1 cellular context compared by ENCODE assay signal in the genomic region with DNA sequence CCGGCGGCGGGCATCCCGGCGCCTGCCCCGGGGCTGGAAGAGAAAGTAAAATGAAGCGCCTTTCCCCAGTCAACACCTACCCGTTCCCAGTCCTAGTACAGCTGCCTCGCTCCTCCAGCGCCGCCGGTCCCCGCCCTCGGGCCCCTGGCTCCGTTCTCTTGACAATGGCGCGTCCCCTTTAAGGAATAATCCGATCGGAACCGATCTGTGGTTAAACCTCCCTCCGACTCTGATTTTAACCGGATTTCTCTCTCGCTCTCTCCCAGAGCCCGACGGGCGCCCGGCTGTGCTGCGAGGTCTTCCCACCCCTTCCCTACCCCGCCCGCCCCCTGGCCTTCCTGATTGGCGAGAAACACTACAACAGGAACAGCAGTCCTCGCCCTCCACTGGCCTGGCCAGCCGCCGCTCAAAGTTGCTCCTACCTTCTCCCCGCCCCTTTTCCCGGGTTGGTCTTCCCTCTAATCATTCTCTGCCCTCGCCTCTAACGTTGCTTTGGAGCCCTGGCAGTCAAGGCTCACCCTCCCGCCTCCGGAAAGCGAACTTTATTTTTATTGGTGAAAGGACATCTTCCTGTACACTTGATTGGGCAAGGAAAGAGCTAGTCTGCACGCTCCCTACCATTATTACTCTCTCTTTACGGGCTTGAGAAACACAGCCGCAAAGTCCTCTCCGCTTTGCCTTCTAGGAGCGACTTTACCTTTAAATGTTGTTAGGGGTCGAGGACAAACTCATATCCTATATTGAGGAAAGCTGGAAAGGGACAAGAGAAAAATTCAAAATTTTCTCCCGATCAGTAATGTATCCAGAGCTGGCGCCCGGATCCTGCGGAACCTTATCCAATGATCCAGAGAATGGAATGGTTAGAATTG.
TF ChIP-seq lines count a peak whose summit lies in the region.

A gene (minus strand): TSS at position 282 of the 869 bp plus-strand sequence. CDS start 145,869 bp downstream, outside the sequence.

TF ChIP-seq in HepG2, 621 proteins besides CTCF, POLR2A, EP300 and RAD21 (continued from another document and continues in another):
- TF ChIP-seq, protein P1, sequence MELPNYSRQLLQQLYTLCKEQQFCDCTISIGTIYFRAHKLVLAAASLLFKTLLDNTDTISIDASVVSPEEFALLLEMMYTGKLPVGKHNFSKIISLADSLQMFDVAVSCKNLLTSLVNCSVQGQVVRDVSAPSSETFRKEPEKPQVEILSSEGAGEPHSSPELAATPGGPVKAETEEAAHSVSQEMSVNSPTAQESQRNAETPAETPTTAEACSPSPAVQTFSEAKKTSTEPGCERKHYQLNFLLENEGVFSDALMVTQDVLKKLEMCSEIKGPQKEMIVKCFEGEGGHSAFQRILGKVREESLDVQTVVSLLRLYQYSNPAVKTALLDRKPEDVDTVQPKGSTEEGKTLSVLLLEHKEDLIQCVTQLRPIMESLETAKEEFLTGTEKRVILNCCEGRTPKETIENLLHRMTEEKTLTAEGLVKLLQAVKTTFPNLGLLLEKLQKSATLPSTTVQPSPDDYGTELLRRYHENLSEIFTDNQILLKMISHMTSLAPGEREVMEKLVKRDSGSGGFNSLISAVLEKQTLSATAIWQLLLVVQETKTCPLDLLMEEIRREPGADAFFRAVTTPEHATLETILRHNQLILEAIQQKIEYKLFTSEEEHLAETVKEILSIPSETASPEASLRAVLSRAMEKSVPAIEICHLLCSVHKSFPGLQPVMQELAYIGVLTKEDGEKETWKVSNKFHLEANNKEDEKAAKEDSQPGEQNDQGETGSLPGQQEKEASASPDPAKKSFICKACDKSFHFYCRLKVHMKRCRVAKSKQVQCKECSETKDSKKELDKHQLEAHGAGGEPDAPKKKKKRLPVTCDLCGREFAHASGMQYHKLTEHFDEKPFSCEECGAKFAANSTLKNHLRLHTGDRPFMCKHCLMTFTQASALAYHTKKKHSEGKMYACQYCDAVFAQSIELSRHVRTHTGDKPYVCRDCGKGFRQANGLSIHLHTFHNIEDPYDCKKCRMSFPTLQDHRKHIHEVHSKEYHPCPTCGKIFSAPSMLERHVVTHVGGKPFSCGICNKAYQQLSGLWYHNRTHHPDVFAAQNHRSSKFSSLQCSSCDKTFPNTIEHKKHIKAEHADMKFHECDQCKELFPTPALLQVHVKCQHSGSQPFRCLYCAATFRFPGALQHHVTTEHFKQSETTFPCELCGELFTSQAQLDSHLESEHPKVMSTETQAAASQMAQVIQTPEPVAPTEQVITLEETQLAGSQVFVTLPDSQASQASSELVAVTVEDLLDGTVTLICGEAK (IDR thresholded peaks at IDR 0.05), result no peak
- TF ChIP-seq, protein P1 (CRISPR knock-in tag; IDR thresholded peaks at IDR 0.05), result no peak
- no peak for TF ChIP-seq ZNF557 (CRISPR knock-in tag; IDR thresholded peaks at IDR 0.05)
- no peak for TF ChIP-seq SUZ12 (IDR thresholded peaks at IDR 0.05; ENCODE audit: low read depth, low read length)
- no peak for TF ChIP-seq MLLT10 (CRISPR knock-in tag; IDR thresholded peaks at IDR 0.05)
- TF ChIP-seq ZZZ3 (CRISPR knock-in tag; IDR thresholded peaks at IDR 0.05; ENCODE audit: borderline replicate concordance), result no peak
- TF ChIP-seq, protein P2, sequence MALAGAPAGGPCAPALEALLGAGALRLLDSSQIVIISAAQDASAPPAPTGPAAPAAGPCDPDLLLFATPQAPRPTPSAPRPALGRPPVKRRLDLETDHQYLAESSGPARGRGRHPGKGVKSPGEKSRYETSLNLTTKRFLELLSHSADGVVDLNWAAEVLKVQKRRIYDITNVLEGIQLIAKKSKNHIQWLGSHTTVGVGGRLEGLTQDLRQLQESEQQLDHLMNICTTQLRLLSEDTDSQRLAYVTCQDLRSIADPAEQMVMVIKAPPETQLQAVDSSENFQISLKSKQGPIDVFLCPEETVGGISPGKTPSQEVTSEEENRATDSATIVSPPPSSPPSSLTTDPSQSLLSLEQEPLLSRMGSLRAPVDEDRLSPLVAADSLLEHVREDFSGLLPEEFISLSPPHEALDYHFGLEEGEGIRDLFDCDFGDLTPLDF (CRISPR knock-in tag; IDR thresholded peaks at IDR 0.05), result no peak
- no peak for TF ChIP-seq JARID2 (CRISPR knock-in tag; IDR thresholded peaks at IDR 0.05; ENCODE audit: insufficient replicate concordance)
- TF ChIP-seq ATM (IDR thresholded peaks at IDR 0.05; ENCODE audit: borderline replicate concordance), result no peak
- TF ChIP-seq TAF1 (CRISPR knock-in tag; IDR thresholded peaks at IDR 0.05), result peak; percentile 62
- no peak for TF ChIP-seq RAD51 (IDR thresholded peaks at IDR 0.05; ENCODE audit: borderline replicate concordance)
- TF ChIP-seq, protein P3, sequence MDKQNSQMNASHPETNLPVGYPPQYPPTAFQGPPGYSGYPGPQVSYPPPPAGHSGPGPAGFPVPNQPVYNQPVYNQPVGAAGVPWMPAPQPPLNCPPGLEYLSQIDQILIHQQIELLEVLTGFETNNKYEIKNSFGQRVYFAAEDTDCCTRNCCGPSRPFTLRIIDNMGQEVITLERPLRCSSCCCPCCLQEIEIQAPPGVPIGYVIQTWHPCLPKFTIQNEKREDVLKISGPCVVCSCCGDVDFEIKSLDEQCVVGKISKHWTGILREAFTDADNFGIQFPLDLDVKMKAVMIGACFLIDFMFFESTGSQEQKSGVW (CRISPR knock-in tag; IDR thresholded peaks at IDR 0.05; ENCODE audit: borderline replicate concordance), result no peak
- TF ChIP-seq SP1 (IDR thresholded peaks at IDR 0.05), result no peak
- TF ChIP-seq SP1 (CRISPR knock-in tag; IDR thresholded peaks at IDR 0.05), result peak; percentile 89
- no peak for TF ChIP-seq IKZF1 (IDR thresholded peaks at IDR 0.05)
- no peak for TF ChIP-seq ZNF431 (CRISPR knock-in tag; IDR thresholded peaks at IDR 0.05; ENCODE audit: borderline replicate concordance, low read depth)
- peak; percentile 93 for TF ChIP-seq NFYC (CRISPR knock-in tag; IDR thresholded peaks at IDR 0.05)
- TF ChIP-seq, protein P4, sequence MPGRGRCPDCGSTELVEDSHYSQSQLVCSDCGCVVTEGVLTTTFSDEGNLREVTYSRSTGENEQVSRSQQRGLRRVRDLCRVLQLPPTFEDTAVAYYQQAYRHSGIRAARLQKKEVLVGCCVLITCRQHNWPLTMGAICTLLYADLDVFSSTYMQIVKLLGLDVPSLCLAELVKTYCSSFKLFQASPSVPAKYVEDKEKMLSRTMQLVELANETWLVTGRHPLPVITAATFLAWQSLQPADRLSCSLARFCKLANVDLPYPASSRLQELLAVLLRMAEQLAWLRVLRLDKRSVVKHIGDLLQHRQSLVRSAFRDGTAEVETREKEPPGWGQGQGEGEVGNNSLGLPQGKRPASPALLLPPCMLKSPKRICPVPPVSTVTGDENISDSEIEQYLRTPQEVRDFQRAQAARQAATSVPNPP (CRISPR knock-in tag; IDR thresholded peaks at IDR 0.05), result no peak
- TF ChIP-seq, protein P5, sequence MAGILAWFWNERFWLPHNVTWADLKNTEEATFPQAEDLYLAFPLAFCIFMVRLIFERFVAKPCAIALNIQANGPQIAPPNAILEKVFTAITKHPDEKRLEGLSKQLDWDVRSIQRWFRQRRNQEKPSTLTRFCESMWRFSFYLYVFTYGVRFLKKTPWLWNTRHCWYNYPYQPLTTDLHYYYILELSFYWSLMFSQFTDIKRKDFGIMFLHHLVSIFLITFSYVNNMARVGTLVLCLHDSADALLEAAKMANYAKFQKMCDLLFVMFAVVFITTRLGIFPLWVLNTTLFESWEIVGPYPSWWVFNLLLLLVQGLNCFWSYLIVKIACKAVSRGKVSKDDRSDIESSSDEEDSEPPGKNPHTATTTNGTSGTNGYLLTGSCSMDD (CRISPR knock-in tag; IDR thresholded peaks at IDR 0.05), result no peak
- no peak for TF ChIP-seq ZNF878 (CRISPR knock-in tag; IDR thresholded peaks at IDR 0.05)
- TF ChIP-seq ZBTB7B (CRISPR knock-in tag; IDR thresholded peaks at IDR 0.05), result no peak
- TF ChIP-seq, protein P6, sequence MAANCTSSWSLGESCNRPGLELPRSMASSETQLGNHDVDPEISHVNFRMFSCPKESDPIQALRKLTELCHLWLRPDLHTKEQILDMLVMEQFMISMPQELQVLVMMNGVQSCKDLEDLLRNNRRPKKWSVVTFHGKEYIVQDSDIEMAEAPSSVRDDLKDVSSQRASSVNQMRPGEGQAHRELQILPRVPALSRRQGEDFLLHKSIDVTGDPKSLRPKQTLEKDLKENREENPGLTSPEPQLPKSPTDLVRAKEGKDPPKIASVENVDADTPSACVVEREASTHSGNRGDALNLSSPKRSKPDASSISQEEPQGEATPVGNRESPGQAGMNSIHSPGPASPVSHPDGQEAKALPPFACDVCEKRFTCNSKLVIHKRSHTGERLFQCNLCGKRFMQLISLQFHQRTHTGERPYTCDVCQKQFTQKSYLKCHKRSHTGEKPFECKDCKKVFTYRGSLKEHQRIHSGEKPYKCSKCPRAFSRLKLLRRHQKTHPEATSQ (CRISPR knock-in tag; IDR thresholded peaks at IDR 0.05; ENCODE audit: borderline replicate concordance), result no peak
- no peak for TF ChIP-seq ZNF33B (CRISPR knock-in tag; IDR thresholded peaks at IDR 0.05)
- no peak for TF ChIP-seq ZNF292 (CRISPR knock-in tag; IDR thresholded peaks at IDR 0.05; ENCODE audit: borderline replicate concordance, low read depth)
- no peak for TF ChIP-seq ZNF737 (CRISPR knock-in tag; IDR thresholded peaks at IDR 0.05; ENCODE audit: borderline replicate concordance)
- TF ChIP-seq CBX1 (IDR thresholded peaks at IDR 0.05; ENCODE audit: low read depth), result no peak
- peak; percentile 25; the same call in 1 of the 2 replicates for TF ChIP-seq EHMT2 (IDR thresholded peaks at IDR 0.05; ENCODE audit: borderline replicate concordance, low read depth, low read length)
- TF ChIP-seq, protein P7, sequence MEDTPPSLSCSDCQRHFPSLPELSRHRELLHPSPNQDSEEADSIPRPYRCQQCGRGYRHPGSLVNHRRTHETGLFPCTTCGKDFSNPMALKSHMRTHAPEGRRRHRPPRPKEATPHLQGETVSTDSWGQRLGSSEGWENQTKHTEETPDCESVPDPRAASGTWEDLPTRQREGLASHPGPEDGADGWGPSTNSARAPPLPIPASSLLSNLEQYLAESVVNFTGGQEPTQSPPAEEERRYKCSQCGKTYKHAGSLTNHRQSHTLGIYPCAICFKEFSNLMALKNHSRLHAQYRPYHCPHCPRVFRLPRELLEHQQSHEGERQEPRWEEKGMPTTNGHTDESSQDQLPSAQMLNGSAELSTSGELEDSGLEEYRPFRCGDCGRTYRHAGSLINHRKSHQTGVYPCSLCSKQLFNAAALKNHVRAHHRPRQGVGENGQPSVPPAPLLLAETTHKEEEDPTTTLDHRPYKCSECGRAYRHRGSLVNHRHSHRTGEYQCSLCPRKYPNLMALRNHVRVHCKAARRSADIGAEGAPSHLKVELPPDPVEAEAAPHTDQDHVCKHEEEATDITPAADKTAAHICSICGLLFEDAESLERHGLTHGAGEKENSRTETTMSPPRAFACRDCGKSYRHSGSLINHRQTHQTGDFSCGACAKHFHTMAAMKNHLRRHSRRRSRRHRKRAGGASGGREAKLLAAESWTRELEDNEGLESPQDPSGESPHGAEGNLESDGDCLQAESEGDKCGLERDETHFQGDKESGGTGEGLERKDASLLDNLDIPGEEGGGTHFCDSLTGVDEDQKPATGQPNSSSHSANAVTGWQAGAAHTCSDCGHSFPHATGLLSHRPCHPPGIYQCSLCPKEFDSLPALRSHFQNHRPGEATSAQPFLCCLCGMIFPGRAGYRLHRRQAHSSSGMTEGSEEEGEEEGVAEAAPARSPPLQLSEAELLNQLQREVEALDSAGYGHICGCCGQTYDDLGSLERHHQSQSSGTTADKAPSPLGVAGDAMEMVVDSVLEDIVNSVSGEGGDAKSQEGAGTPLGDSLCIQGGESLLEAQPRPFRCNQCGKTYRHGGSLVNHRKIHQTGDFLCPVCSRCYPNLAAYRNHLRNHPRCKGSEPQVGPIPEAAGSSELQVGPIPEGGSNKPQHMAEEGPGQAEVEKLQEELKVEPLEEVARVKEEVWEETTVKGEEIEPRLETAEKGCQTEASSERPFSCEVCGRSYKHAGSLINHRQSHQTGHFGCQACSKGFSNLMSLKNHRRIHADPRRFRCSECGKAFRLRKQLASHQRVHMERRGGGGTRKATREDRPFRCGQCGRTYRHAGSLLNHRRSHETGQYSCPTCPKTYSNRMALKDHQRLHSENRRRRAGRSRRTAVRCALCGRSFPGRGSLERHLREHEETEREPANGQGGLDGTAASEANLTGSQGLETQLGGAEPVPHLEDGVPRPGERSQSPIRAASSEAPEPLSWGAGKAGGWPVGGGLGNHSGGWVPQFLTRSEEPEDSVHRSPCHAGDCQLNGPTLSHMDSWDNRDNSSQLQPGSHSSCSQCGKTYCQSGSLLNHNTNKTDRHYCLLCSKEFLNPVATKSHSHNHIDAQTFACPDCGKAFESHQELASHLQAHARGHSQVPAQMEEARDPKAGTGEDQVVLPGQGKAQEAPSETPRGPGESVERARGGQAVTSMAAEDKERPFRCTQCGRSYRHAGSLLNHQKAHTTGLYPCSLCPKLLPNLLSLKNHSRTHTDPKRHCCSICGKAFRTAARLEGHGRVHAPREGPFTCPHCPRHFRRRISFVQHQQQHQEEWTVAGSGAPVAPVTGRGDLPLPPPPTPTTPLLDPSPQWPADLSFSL (CRISPR knock-in tag; IDR thresholded peaks at IDR 0.05), result no peak
- TF ChIP-seq ASH2L (IDR thresholded peaks at IDR 0.05; ENCODE audit: insufficient read length, low read depth, low read length), result no peak
- no peak for TF ChIP-seq ZNF468 (CRISPR knock-in tag; IDR thresholded peaks at IDR 0.05)
- TF ChIP-seq ZNF562 (CRISPR knock-in tag; IDR thresholded peaks at IDR 0.05; ENCODE audit: borderline replicate concordance), result no peak
- TF ChIP-seq RFX1 (IDR thresholded peaks at IDR 0.05), result no peak
- TF ChIP-seq MTA3 (CRISPR knock-in tag; IDR thresholded peaks at IDR 0.05), result no peak
- no peak for TF ChIP-seq ZSCAN9 (CRISPR knock-in tag; IDR thresholded peaks at IDR 0.05; ENCODE audit: borderline replicate concordance)
- no peak for TF ChIP-seq ZNF234 (CRISPR knock-in tag; conservative IDR thresholded peaks at IDR 0.05)
- TF ChIP-seq ZNF589 (CRISPR knock-in tag; conservative IDR thresholded peaks at IDR 0.05), result no peak
- TF ChIP-seq ZNF160 (CRISPR knock-in tag; IDR thresholded peaks at IDR 0.05), result no peak
- TF ChIP-seq HMG20A (CRISPR knock-in tag; IDR thresholded peaks at IDR 0.05; ENCODE audit: borderline replicate concordance), result no peak
